In the genomic region with DNA sequence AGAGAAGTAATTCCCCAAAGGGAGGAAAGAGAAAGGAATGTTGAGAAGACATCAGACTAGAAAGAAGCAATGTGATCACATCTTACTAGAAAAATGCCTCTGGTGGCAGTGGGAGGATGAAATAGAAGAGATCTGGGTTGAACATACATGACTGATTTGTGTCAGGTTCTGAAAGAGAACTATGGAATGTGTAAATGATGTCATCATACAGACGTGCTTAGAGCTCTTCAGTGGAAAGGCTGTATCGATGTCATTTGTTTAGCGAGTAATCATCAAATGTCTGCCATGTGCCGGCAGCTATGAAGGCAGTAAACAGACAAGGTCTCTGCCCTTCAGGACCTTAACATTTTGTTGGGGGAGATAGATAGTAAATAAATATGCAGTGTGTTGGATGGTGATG, we compare ENCODE assay signal across 10 cellular contexts.
"Had no signal": no experiment of that assay in that cellular context is flagged by ENCODE, and none has a peak within 500 bp of the region (broad histone marks: within the 10 kb centered on the region; RNA-seq: fewer than 3 reads in every experiment).

No MANE protein-coding gene starts in this region.

- H3K27me3 ChIP-seq: neutrophil, transverse colon had no signal

- DNase-seq: activated CD4-positive, alpha-beta T cell treated with anti-CD3 and anti-CD28 coated beads, Interleukin-2, amount 50 U/mL, for 48 hours; activated T-cell treated with anti-CD3 and anti-CD28 coated beads, Interleukin-2, amount 50 U/mL, for 72 hours; central memory CD4-positive, alpha-beta T cell; mucosa of descending colon; naive thymus-derived CD8-positive, alpha-beta T cell; small intestine; transverse colon had no signal

- H3K4me3 Mint-ChIP-seq: activated T-cell treated with anti-CD3 and anti-CD28 coated beads, Interleukin-2, amount 50 U/mL, for 72 hours; dendritic cell treated with granulocyte-macrophage colony-stimulating factor and Interleukin-4, amounts not matched to agents 40 ng/mL and 50 ng/mL, for 4 days; naive thymus-derived CD8-positive, alpha-beta T cell; stimulated activated memory B cell treated with anti-CD40 and anti-IgM and Interleukin-4, amounts not matched to agents 10 μg/mL and 1 μg/mL and 100 μg/mL, for 72 hours had no signal

- H3K27ac Mint-ChIP-seq: activated T-cell treated with anti-CD3 and anti-CD28 coated beads, Interleukin-2, amount 50 U/mL, for 72 hours; dendritic cell treated with granulocyte-macrophage colony-stimulating factor and Interleukin-4, amounts not matched to agents 40 ng/mL and 50 ng/mL, for 4 days; stimulated activated memory B cell treated with anti-CD40 and anti-IgM and Interleukin-4, amounts not matched to agents 10 μg/mL and 1 μg/mL and 100 μg/mL, for 72 hours had no signal

- H3K27me3 Mint-ChIP-seq: dendritic cell treated with granulocyte-macrophage colony-stimulating factor and Interleukin-4, amounts not matched to agents 40 ng/mL and 50 ng/mL, for 4 days; naive thymus-derived CD8-positive, alpha-beta T cell; stimulated activated memory B cell treated with anti-CD40 and anti-IgM and Interleukin-4, amounts not matched to agents 10 μg/mL and 1 μg/mL and 100 μg/mL, for 72 hours had no signal

- FAIRE-seq: small intestine had no signal

- ATAC-seq: activated T-cell treated with anti-CD3 and anti-CD28 coated beads, Interleukin-2, amount 50 U/mL, for 72 hours; mucosa of descending colon; naive thymus-derived CD8-positive, alpha-beta T cell; stimulated activated memory B cell treated with anti-CD40 and anti-IgM and Interleukin-4, amounts not matched to agents 10 μg/mL and 1 μg/mL and 100 μg/mL, for 72 hours had no signal

- H3K4me3 ChIP-seq: mucosa of descending colon, transverse colon had no signal

- H3K9me3 ChIP-seq: mucosa of descending colon, neutrophil, transverse colon had no signal

- H3K9me3 Mint-ChIP-seq: activated T-cell treated with anti-CD3 and anti-CD28 coated beads, Interleukin-2, amount 50 U/mL, for 72 hours; dendritic cell treated with granulocyte-macrophage colony-stimulating factor and Interleukin-4, amounts not matched to agents 40 ng/mL and 50 ng/mL, for 4 days; naive thymus-derived CD8-positive, alpha-beta T cell; stimulated activated memory B cell treated with anti-CD40 and anti-IgM and Interleukin-4, amounts not matched to agents 10 μg/mL and 1 μg/mL and 100 μg/mL, for 72 hours had no signal

- H3K27ac ChIP-seq: neutrophil, transverse colon had no signal

- H3K4me1 ChIP-seq: transverse colon had no signal
